In the genomic region with DNA sequence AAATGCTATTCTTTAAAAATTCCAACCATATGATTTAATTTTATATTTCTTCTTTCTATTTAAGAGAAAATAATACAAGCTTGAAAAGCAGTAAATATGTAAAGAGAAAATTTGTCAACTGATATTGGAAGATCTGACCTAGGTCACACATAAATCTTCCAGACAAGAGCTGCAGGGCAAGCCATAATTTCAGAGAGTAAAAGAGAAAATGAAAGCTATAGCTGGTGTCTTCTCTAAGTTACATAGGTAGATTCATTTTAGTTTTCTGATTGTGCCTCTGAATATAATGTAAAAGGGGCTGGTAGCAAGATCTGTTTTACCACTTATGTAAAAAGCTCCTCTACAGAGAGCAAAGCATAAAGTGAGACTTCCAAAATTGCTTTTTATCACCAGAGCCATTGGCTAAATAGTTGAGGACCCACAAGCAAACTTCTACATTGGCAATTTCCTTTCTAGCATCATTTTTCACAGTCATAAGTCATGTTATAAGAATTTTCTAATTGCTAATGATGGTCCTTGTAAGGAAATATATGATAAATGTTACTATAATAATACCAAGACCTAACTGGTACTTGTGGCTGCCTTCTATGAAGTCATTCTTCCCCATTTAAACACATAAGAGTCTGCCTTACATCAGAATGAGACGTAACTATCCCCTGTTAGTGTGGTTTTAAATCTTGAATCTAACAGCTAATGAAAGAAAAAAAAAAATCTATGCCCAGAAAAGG, we compare ENCODE assay signal across 1 cellular context.
TF ChIP-seq lines count a peak whose summit lies in the region.

No MANE protein-coding gene starts in this region.

TF ChIP-seq in GM12878, 131 proteins besides CTCF, POLR2A, EP300 and RAD21:
- TF ChIP-seq NKRF (conservative IDR thresholded peaks at IDR 0.05), result no peak
- TF ChIP-seq YBX1 (IDR thresholded peaks at IDR 0.05), result no peak
- 0 out of 2 replicates have a peak, but pooled peaks have one; percentile 42 for TF ChIP-seq ASH2L (IDR thresholded peaks at IDR 0.05; ENCODE audit: borderline replicate concordance, low read depth)
- peak; percentile 76 for TF ChIP-seq CREB1 (IDR thresholded peaks at IDR 0.05; ENCODE audit: low read depth)
- TF ChIP-seq SPI1 (IDR thresholded peaks at IDR 0.05; ENCODE audit: borderline replicate concordance, insufficient read depth, low read depth, low read length), result no peak
- TF ChIP-seq ZNF217 (IDR thresholded peaks at IDR 0.05), result no peak
- TF ChIP-seq ATF7 (IDR thresholded peaks at IDR 0.05; ENCODE audit: low read depth), result peak; percentile 48; the same call in 1 of the 2 replicates
- peak; percentile 54; the same call in 1 of the 2 replicates for TF ChIP-seq CREM (IDR thresholded peaks at IDR 0.05; ENCODE audit: low read depth)
- no peak for TF ChIP-seq CEBPZ (IDR thresholded peaks at IDR 0.05; ENCODE audit: low read depth, low read length)
- no peak for TF ChIP-seq ZNF274 (IDR thresholded peaks at IDR 0.05; ENCODE audit: insufficient read depth, insufficient read length)
- no peak for TF ChIP-seq NRF1 (conservative IDR thresholded peaks at IDR 0.05; ENCODE audit: low read depth, low read length)
- TF ChIP-seq MEF2B (IDR thresholded peaks at IDR 0.05; ENCODE audit: partially characterized antibody, poor library complexity, severe bottlenecking), result no peak
- 0 out of 2 replicates have a peak, but pooled peaks have one; percentile 13 for TF ChIP-seq GABPA (IDR thresholded peaks at IDR 0.05; ENCODE audit: low read depth)
- TF ChIP-seq RUNX3 (IDR thresholded peaks at IDR 0.05; ENCODE audit: low read length), result peak; percentile 29; the same call in 1 of the 2 replicates
- TF ChIP-seq ZSCAN29 (IDR thresholded peaks at IDR 0.05), result no peak
- TF ChIP-seq TAF1 (IDR thresholded peaks at IDR 0.05; ENCODE audit: borderline replicate concordance, low read depth, low read length), result no peak
- 0 out of 2 replicates have a peak, but pooled peaks have one; percentile 26 for TF ChIP-seq MTA2 (IDR thresholded peaks at IDR 0.05; ENCODE audit: low read depth)
- no peak for TF ChIP-seq BHLHE40 (IDR thresholded peaks at IDR 0.05; ENCODE audit: borderline replicate concordance in 1 of 2, low read depth in 2 of 2, low read length in 1 of 2)
- TF ChIP-seq ZNF622 (IDR thresholded peaks at IDR 0.05), result no peak
- peak; percentile 55 for TF ChIP-seq JUNB (IDR thresholded peaks at IDR 0.05)
- TF ChIP-seq HDAC2 (IDR thresholded peaks at IDR 0.05), result no peak
TF ChIP-seq in GM12878: peak in this region for 8.
